In the genomic region with DNA sequence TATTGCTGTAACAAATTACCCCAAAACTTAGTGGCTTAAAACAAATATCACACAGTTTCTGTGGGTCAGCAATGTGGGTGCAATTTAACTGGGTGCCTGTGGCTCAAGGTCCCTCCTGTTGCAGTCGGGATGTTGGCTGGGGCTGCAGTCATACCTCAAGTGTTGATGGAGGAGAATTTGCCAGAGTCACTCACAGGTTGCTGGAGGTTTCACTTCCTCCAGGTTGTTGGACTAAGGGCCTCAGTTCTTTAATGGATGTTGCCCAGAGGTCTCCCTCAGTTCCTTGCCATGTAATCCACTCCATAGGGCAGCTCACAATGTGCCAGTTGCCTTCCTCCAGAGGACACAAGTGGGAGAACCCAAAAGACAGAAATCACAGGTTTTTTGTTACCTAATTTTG, we compare ENCODE assay signal across 17 cellular contexts.
"Had no signal": no experiment of that assay in that cellular context is flagged by ENCODE, and none has a peak within 500 bp of the region (broad histone marks: within the 10 kb centered on the region; RNA-seq: fewer than 3 reads in every experiment).

No MANE protein-coding gene starts in this region.

- DNase-seq: activated CD4-positive, alpha-beta T cell treated with anti-CD3 and anti-CD28 coated beads, Interleukin-2, amount 50 U/mL, for 4 hours; activated naive CD4-positive, alpha-beta T cell treated with anti-CD3 and anti-CD28 coated beads, Interleukin-2, amount 50 U/mL, for 16 hours; activated T-cell treated with anti-CD3 and anti-CD28 coated beads, Interleukin-2, amount 50 U/mL, for 1 hour; body of pancreas; cortex of kidney; effector memory CD4-positive, alpha-beta T cell; left cardiac atrium; naive thymus-derived CD4-positive, alpha-beta T cell; nucleus accumbens; spleen; stimulated activated CD4-positive, alpha-beta T cell treated with anti-CD3 and anti-CD28 coated beads, Interleukin-1b, Interleukin-23, amount 100 ng/mL, for 48 hours; stimulated activated naive CD4-positive, alpha-beta T cell; substantia nigra; T-helper 2 cell; trophoblast cell had no signal

- H3K27me3 ChIP-seq: body of pancreas, spleen had no signal

- H3K4me3 ChIP-seq: body of pancreas, lung, spleen had no signal

- H3K27ac ChIP-seq: body of pancreas, epithelial cell of prostate, spleen had no signal
